Comparison of ENCODE assay signal across 8 cellular contexts in genomic region chr20:2451939-2452732, GRCh38. TPM values are rescaled to one million over a fixed set of nuclear protein-coding genes. Genes with fewer than 3 reads are reported as not detected.
A peak's percentile ranks its signal among the peaks of the same experiment; 100 is the strongest.
DNase-seq lines count a peak whose midpoint lies in the region; ATAC-seq, FAIRE-seq and TF ChIP-seq lines count a peak whose summit lies in the region.

No MANE protein-coding gene starts in this region.

- DNase-seq in DMS79 (lab: John Stamatoyannopoulos, UW), result peak; percentile 23
- peak; percentile 37 for DNase-seq in LoVo (ENCODE audit: low spot score)
- peak; percentile 69 to 79 for DNase-seq in SHP77 (lab: John Stamatoyannopoulos, UW)
- DNase-seq in activated T-helper 2 cell treated with anti-CD3 and anti-CD28 coated beads, Interferon-gamma antibody, Interleukin-2, Interleukin-4, amounts not matched to agents 10 μg/mL and 5 μg/mL and 100 μg/mL, durations not matched to agents 14 hours and 24 hours and 36 hours (ENCODE audit: low spot score), result peak; percentile 50
- peak; percentile 59 for DNase-seq in foreskin melanocyte
- peak; percentile 62 for DNase-seq in omental fat pad (ENCODE audit: low spot score)
- peak; percentile 72 for DNase-seq in urothelium cell line (ENCODE audit: low spot score)

- no peak overlapping the region for H3K4me3 Mint-ChIP-seq in activated T-helper 2 cell treated with anti-CD3 and anti-CD28 coated beads, Interferon-gamma antibody, Interleukin-2, Interleukin-4, amounts not matched to agents 10 μg/mL and 5 μg/mL and 100 μg/mL, durations not matched to agents 14 hours and 24 hours and 36 hours (ENCODE audit: low read depth)

- no peaks in the 10 kb centered on the region for H3K9me3 Mint-ChIP-seq in activated T-helper 2 cell treated with anti-CD3 and anti-CD28 coated beads, Interferon-gamma antibody, Interleukin-2, Interleukin-4, amounts not matched to agents 10 μg/mL and 5 μg/mL and 100 μg/mL, durations not matched to agents 14 hours and 24 hours and 36 hours

- peak in 1 of 3 donors; percentile 57 for TF ChIP-seq CTCF in omental fat pad (IDR thresholded peaks at IDR 0.05)

- ATAC-seq in omental fat pad (ENCODE audit: low FRiP score) (peak; percentile 66), GM18873 (IDR thresholded peaks at IDR 0.05; ENCODE audit: low FRiP score, unreplicated experiment) (no peak)

- no peak for FAIRE-seq in urothelium cell line (lab: Jason Lieb, UNC)

- peaks cover 3% of the 10 kb centered on the region for H3K36me3 Mint-ChIP-seq in activated T-helper 2 cell treated with anti-CD3 and anti-CD28 coated beads, Interferon-gamma antibody, Interleukin-2, Interleukin-4, amounts not matched to agents 10 μg/mL and 5 μg/mL and 100 μg/mL, durations not matched to agents 14 hours and 24 hours and 36 hours (ENCODE audit: low read depth)

- peaks cover 29% of the 10 kb centered on the region for H3K4me1 Mint-ChIP-seq in activated T-helper 2 cell treated with anti-CD3 and anti-CD28 coated beads, Interferon-gamma antibody, Interleukin-2, Interleukin-4, amounts not matched to agents 10 μg/mL and 5 μg/mL and 100 μg/mL, durations not matched to agents 14 hours and 24 hours and 36 hours (ENCODE audit: low read depth)

- H3K27ac Mint-ChIP-seq in activated T-helper 2 cell treated with anti-CD3 and anti-CD28 coated beads, Interferon-gamma antibody, Interleukin-2, Interleukin-4, amounts not matched to agents 10 μg/mL and 5 μg/mL and 100 μg/mL, durations not matched to agents 14 hours and 24 hours and 36 hours, result no peak overlapping the region

- H3K27me3 Mint-ChIP-seq in activated T-helper 2 cell treated with anti-CD3 and anti-CD28 coated beads, Interferon-gamma antibody, Interleukin-2, Interleukin-4, amounts not matched to agents 10 μg/mL and 5 μg/mL and 100 μg/mL, durations not matched to agents 14 hours and 24 hours and 36 hours (ENCODE audit: low read depth), result no peaks in the 10 kb centered on the region

- intact Hi-C loops in activated T-helper 2 cell treated with anti-CD3 and anti-CD28 coated beads, Interferon-gamma antibody, Interleukin-2, Interleukin-4, amounts not matched to agents 10 μg/mL and 5 μg/mL and 100 μg/mL, durations not matched to agents 14 hours and 24 hours and 36 hours (cut with micrococcal nuclease), result loop anchor here (5.0 kb wide), 1 partner anchor 245 kb away; no protein-coding TSS in a partner anchor

RNA-seq across cellular contexts. Expression of gene SNRPB, which starts 18.5 kb away (rescaled TPM):
- total RNA-seq in activated T-helper 2 cell treated with anti-CD3 and anti-CD28 coated beads, Interferon-gamma antibody, Interleukin-2, Interleukin-4, amounts not matched to agents 10 μg/mL and 5 μg/mL and 100 μg/mL, durations not matched to agents 14 hours and 24 hours and 36 hours, result 506 and 513 TPM in 2 replicates
- total RNA-seq in omental fat pad, result 100 to 1,000 TPM; 119 to 267 (median 170) TPM

RNA-seq across cellular contexts. Expression of gene ZNF343, which starts 56.6 kb away (rescaled TPM):
- 13.5 and 15.4 TPM in 2 replicates for total RNA-seq in activated T-helper 2 cell treated with anti-CD3 and anti-CD28 coated beads, Interferon-gamma antibody, Interleukin-2, Interleukin-4, amounts not matched to agents 10 μg/mL and 5 μg/mL and 100 μg/mL, durations not matched to agents 14 hours and 24 hours and 36 hours
- total RNA-seq in omental fat pad, result 10 to 100 TPM in 1 of 4 donors, 1 to 10 TPM in 3; 6.8 to 14.8 (median 8.4) TPM

Comparison
In these comparisons a context has a peak if more than half of its experiments do, and no peak if none do; other contexts are left out.
1. DNase-seq: peak in every context shown above with its lines; median percentile 74 in SHP77; 72 in urothelium cell line; 62 in omental fat pad; 59 in foreskin melanocyte; 50 in activated T-helper 2 cell treated with anti-CD3 and anti-CD28 coated beads, Interferon-gamma antibody, Interleukin-2, Interleukin-4, amounts not matched to agents 10 μg/mL and 5 μg/mL and 100 μg/mL, durations not matched to agents 14 hours and 24 hours and 36 hours; 37 in LoVo; 23 in DMS79.